ENCODE assay signal across 9 cellular contexts in the genomic region with DNA sequence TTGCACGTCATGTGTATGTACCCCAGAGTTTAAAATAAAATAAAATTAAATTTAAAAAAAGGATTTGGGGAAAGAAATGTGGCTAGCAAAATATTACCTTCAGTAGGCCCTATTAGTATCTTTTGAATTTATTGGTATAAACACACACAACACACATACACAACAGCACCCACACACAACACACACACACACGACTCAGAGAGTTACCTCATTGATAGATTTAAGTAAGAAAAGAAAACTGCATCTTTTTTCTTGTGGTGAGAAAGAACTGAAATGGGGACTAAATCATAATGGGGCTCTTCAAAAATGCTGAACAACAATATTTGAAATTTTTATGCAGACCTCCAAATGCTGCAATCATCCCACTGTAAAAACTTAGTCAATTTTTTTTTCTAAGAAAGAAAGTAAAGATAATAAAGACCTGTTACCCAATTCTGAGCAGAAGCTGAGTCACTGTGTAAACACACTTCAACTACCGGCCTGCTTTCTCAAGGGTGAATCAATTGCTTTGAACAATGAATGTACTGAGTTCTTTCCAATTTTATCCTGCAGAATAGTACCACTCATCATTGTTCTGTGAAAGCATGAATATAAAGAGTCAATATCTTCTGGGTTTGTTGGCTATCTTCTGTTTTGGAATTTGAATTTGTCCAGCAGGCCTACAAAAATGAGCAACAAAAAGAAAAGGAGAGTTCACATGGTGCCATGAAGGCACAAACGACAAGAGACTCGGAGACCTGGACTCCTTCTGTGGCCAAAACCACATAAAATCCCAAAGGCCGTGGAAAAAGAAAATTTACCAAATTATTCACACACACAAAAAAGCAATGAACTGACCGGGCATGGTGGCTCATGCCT.
DNase-seq lines count a peak whose midpoint lies in the region; ATAC-seq and TF ChIP-seq lines count a peak whose summit lies in the region.
"Had no signal": no experiment of that assay in that cellular context is flagged by ENCODE, and none has a peak within 500 bp of the region (broad histone marks: within the 10 kb centered on the region; RNA-seq: fewer than 3 reads in every experiment).

No MANE protein-coding gene starts in this region.

- DNase-seq in AG20443 (ENCODE audit: low spot score) (peak; percentile 64), LNCaP clone FGC (ENCODE audit: low read depth) (peak; percentile 6), astrocyte of the spinal cord (ENCODE audit: low read depth, low spot score) (peak; percentile 90), medulla oblongata (ENCODE audit: extremely low spot score) (peak; percentile 31), putamen (ENCODE audit: low spot score) (no peak), DMS114 treated with DMSO at 0.1 percent for 48 hours (lab: John Stamatoyannopoulos, UW; ENCODE audit: unreplicated experiment) (no peak)
- DNase-seq in NK-92 treated with Interleukin-12 subunit alpha and Interleukin-12 subunit beta, amount 100 ng/mL, for 24 hours (lab: John Stamatoyannopoulos, UW) = no peak
- DNase-seq: activated naive CD8-positive, alpha-beta T cell treated with anti-CD3 and anti-CD28 coated beads for 36 hours had no signal

- in situ Hi-C loops in astrocyte of the spinal cord (cut with HindIII; ENCODE audit: low sequenced_read_pairs) = no loop called here

- H3K4me3 ChIP-seq in LNCaP clone FGC (ENCODE audit: low read depth, low read length) (no peak overlapping the region), astrocyte of the spinal cord (ENCODE audit: low read depth, low read length) (no peak overlapping the region)

- TF ChIP-seq CTCF in LNCaP clone FGC (IDR thresholded peaks at IDR 0.05; ENCODE audit: control insufficient read depth, extremely low read depth, insufficient read depth) (no peak), astrocyte of the spinal cord (IDR thresholded peaks at IDR 0.05; ENCODE audit: low read depth, low read length) (no peak)

- no peak for ATAC-seq in GM21423 (IDR thresholded peaks at IDR 0.05; ENCODE audit: unreplicated experiment)

Comparison
In these comparisons a context has a peak if more than half of its experiments do, and no peak if none do; other contexts are left out.
1. DNase-seq: peak in AG20443 (single experiment), LNCaP clone FGC (single experiment), astrocyte of the spinal cord (single experiment) and medulla oblongata (single experiment); none in putamen (single experiment), NK-92 treated with Interleukin-12 subunit alpha and Interleukin-12 subunit beta, amount 100 ng/mL, for 24 hours (single experiment) and DMS114 treated with DMSO at 0.1 percent for 48 hours (single experiment).